ENCODE assay signal across 10 cellular contexts in the genomic region with DNA sequence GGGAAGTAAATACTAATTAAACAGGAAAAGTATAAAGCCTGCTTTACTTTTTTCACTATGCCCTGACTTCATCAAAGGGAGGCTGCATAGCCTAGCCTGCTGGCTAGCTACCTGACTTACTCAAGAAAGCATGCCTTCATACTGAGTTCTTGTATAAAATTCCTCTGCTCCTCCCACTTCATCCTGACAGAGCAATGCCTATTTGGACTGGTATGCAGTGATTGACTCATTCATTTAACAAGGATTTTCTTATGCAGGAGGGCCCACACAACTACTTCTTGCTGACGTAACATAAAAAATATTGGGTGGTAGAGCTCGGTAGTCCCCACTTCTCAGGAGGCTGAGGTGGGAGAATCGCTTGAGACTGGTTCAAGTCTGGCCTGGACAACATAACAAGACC.
DNase-seq lines count a peak whose midpoint lies in the region; ATAC-seq and TF ChIP-seq lines count a peak whose summit lies in the region.
"Had no signal": no experiment of that assay in that cellular context is flagged by ENCODE, and none has a peak within 500 bp of the region (broad histone marks: within the 10 kb centered on the region; RNA-seq: fewer than 3 reads in every experiment).

No MANE protein-coding gene starts in this region.

- 41 to 55% methylated on average over 3 of the region's 3 CpGs for WGBS in tibial nerve, 2 donors

- no peak overlapping the region for H3K9ac ChIP-seq in MM.1S (ENCODE audit: low read length)

- ATAC-seq in GM21423 (IDR thresholded peaks at IDR 0.05; ENCODE audit: unreplicated experiment), result no peak

- no peaks in the 10 kb centered on the region for H4K20me1 ChIP-seq in MM.1S (ENCODE audit: insufficient read depth, low read length)

- DNase-seq in DMS 273 (lab: John Stamatoyannopoulos, UW; ENCODE audit: unreplicated experiment) (peak; percentile 8), DMS 273 treated with DMSO at 0.1 percent for 48 hours (lab: John Stamatoyannopoulos, UW) (no peak), astrocyte of the spinal cord (ENCODE audit: low read depth, low spot score) (peak; percentile 85), iris pigment epithelial cell (ENCODE audit: low read depth) (peak; percentile 95), tibial nerve (ENCODE audit: low spot score in 2 of 2) (no peak), NCI-H2171 treated with DMSO at 0.1 percent for 48 hours (lab: John Stamatoyannopoulos, UW) (no peak), MM.1S (no peak)
- DNase-seq: SHP77 treated with DMSO at 0.1 percent for 48 hours had no signal

- no peak for TF ChIP-seq POLR2A in tibial nerve (IDR thresholded peaks at IDR 0.05)

- H3K4me1 ChIP-seq in tibial nerve (peaks cover 0 to 29% (median 5%) of the 10 kb centered on the region in 4 donors), MM.1S (ENCODE audit: low read length) (peaks cover 3% of the 10 kb centered on the region; the same call in 1 of the 2 replicates)

- H3K9me3 ChIP-seq in tibial nerve, result no peaks in the 10 kb centered on the region
- H3K9me3 ChIP-seq in MM.1S (replicated peaks; ENCODE audit: insufficient read depth, low read length), result no peaks in the 10 kb centered on the region

- no peak overlapping the region for H3K4me3 ChIP-seq in astrocyte of the spinal cord (ENCODE audit: low read depth, low read length)
- H3K4me3 ChIP-seq in tibial nerve, result no peak overlapping the region
- no peak overlapping the region for H3K4me3 ChIP-seq in MM.1S (ENCODE audit: low read length)

- no peaks in the 10 kb centered on the region for H3K79me2 ChIP-seq in MM.1S (ENCODE audit: low read length)

- TF ChIP-seq CTCF in astrocyte of the spinal cord (IDR thresholded peaks at IDR 0.05; ENCODE audit: low read depth, low read length) (no peak), tibial nerve (IDR thresholded peaks at IDR 0.05) (no peak), MM.1S (IDR thresholded peaks at IDR 0.05; ENCODE audit: low read length) (no peak)

- no peaks in the 10 kb centered on the region; the same call in 1 of the 2 replicates for H3F3A ChIP-seq in MM.1S (ENCODE audit: insufficient read depth, low read length)

- in situ Hi-C loops in astrocyte of the spinal cord (cut with HindIII; ENCODE audit: low sequenced_read_pairs), result no loop called here

- H3K36me3 ChIP-seq in tibial nerve (peaks cover 0 to 60% (median 0%) of the 10 kb centered on the region in 3 donors), MM.1S (replicated peaks; ENCODE audit: insufficient read depth, low read length) (no peaks in the 10 kb centered on the region; the same call in 1 of the 2 replicates)

- peak overlapping the region in 3 of 4 donors; percentile 54 to 77 (median 58) for H3K27ac ChIP-seq in tibial nerve
- no peak overlapping the region for H3K27ac ChIP-seq in MM.1S (ENCODE audit: low read length)
- H3K27ac ChIP-seq: 22Rv1 had no signal

- no peak overlapping the region for H3K4me2 ChIP-seq in MM.1S (ENCODE audit: low read depth, low read length)

- no peaks in the 10 kb centered on the region for H3K9me2 ChIP-seq in MM.1S (replicated peaks; ENCODE audit: insufficient read depth, low read length)

- no peaks in the 10 kb centered on the region for H3K27me3 ChIP-seq in tibial nerve
- no peaks in the 10 kb centered on the region for H3K27me3 ChIP-seq in MM.1S (replicated peaks; ENCODE audit: insufficient read depth, low read length)

- H2AFZ ChIP-seq in MM.1S (ENCODE audit: low read length), result no peak overlapping the region

- TF ChIP-seq EP300 in tibial nerve (IDR thresholded peaks at IDR 0.05), result no peak

Comparison
In these comparisons a context has a peak if more than half of its experiments do, and no peak if none do; other contexts are left out.
1. DNase-seq: peak in DMS 273 (single experiment), astrocyte of the spinal cord (single experiment) and iris pigment epithelial cell (single experiment); none in DMS 273 treated with DMSO at 0.1 percent for 48 hours (single experiment), tibial nerve (0 of 2), NCI-H2171 treated with DMSO at 0.1 percent for 48 hours (single experiment) and MM.1S (single experiment).